In the genomic region with DNA sequence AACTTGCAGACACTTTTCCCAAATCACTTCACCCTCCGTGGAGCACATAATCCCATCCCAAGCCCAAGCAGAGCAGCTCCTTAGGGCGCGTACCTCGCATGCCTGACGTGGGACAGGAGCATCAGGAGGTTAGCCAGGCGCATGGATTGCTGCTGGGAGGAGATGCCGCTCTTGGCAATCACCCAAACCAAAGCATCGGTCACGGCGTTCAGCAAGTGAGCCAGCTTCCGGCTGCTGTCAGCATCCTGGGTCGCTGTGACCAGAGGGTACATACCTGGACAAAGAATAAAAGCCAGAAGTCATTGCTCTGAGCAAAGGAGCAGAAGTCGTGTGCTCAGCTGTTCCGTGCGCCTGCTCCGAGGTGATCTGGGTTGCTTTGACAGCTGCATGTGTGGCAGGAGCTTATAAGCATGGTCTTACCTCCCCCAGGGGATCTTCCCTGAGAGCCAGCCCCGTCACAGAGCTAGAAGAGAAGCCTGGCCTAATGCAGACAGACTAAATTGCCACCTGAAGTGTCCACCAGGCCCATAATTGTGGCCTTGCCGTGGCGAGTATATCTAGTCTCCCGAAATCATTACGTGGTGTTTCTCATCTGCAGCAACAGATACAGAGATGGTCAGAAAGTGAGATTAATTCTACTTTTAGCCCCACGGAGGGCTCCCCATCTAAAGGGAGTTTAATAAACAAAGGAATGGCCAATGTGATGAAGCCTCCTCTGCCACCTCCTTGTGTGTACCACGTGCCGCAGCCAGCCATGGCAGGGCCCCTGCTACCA, we compare ENCODE assay signal across 8 cellular contexts. TPM values are rescaled to one million over a fixed set of nuclear protein-coding genes. Genes with fewer than 3 reads are reported as not detected.
A peak's percentile ranks its signal among the peaks of the same experiment; 100 is the strongest.
DNase-seq lines count a peak whose midpoint lies in the region; ATAC-seq and TF ChIP-seq lines count a peak whose summit lies in the region.

No MANE protein-coding gene starts in this region.

- DNase-seq in DMS153 (lab: John Stamatoyannopoulos, UW) (peak; percentile 61), NCI-H82 (lab: John Stamatoyannopoulos, UW) (peak; percentile 78), fibroblast of villous mesenchyme (ENCODE audit: low read depth) (peak; percentile 42), GM20000 (ENCODE audit: low spot score) (no peak), NCI-H526 (lab: John Stamatoyannopoulos, UW) (no peak)

- H3K4me3 ChIP-seq in fibroblast of villous mesenchyme (ENCODE audit: low read depth, low read length): no peak overlapping the region

- TF ChIP-seq CTCF in fibroblast of villous mesenchyme (IDR thresholded peaks at IDR 0.05; ENCODE audit: insufficient read depth, low read depth, low read length): no peak
- TF ChIP-seq CTCF in GM20000 (IDR thresholded peaks at IDR 0.05; ENCODE audit: extremely low read depth, missing control alignments): no peak

- peak; percentile 8 for ATAC-seq in GM21825 (IDR thresholded peaks at IDR 0.05; ENCODE audit: unreplicated experiment)
- ATAC-seq in GM21367 (IDR thresholded peaks at IDR 0.05; ENCODE audit: unreplicated experiment): no peak
- ATAC-seq in HG02973 (IDR thresholded peaks at IDR 0.05; ENCODE audit: unreplicated experiment): no peak

RNA-seq across cellular contexts. Expression of a gene that starts 59.1 kb away (rescaled TPM):
- under 0.01 TPM in 1 of 2 replicates, not detected in the other for total RNA-seq in fibroblast of villous mesenchyme

Comparison
In these comparisons a context has a peak if more than half of its experiments do, and no peak if none do; other contexts are left out.
1. DNase-seq: peak in DMS153 (single experiment), NCI-H82 (single experiment) and fibroblast of villous mesenchyme (single experiment); none in GM20000 (single experiment) and NCI-H526 (0 of 2).